Comparison of ENCODE assay signal across 1 cellular context in genomic region chr1:23174383-23175110, GRCh38.
TF ChIP-seq lines count a peak whose summit lies in the region.

No MANE protein-coding gene starts in this region.

TF ChIP-seq in HepG2, 621 proteins besides CTCF, POLR2A, EP300 and RAD21:
- TF ChIP-seq NR1H2 (CRISPR knock-in tag; IDR thresholded peaks at IDR 0.05; ENCODE audit: borderline replicate concordance, low read depth) (no peak), ZNF674 (CRISPR knock-in tag; IDR thresholded peaks at IDR 0.05; ENCODE audit: low read depth) (no peak), SIX4 (CRISPR knock-in tag; IDR thresholded peaks at IDR 0.05) (no peak), MTF2 (CRISPR knock-in tag; IDR thresholded peaks at IDR 0.05; ENCODE audit: borderline replicate concordance) (no peak), ZNF451 (CRISPR knock-in tag; IDR thresholded peaks at IDR 0.05) (no peak), ZSCAN25 (CRISPR knock-in tag; IDR thresholded peaks at IDR 0.05) (no peak), ZFP82 (CRISPR knock-in tag; IDR thresholded peaks at IDR 0.05; ENCODE audit: borderline replicate concordance) (no peak), ZNF737 (CRISPR knock-in tag; IDR thresholded peaks at IDR 0.05; ENCODE audit: borderline replicate concordance) (no peak), ZNF24 (IDR thresholded peaks at IDR 0.05) (peak; percentile 81)
